Comparison of ENCODE assay signal across 25 cellular contexts in the genomic region with DNA sequence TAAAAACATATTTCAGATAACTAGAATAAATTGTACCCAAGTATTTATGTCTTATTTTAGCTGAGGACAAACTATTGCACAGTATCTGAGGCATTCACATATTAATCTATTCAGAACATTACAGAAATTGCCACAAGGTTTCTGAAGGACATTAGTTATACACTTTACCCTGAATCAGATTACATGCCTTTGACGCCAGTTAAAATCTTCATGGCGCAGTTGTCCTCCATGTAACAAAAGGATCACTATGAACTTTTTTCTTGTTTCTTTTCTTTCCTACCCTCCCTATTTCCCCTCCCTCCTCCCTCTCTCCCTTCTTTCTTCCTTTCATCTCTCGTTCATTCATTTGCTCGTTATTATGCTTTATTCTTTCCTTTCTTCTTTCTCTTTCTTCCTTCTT.
"Had no signal": no experiment of that assay in that cellular context is flagged by ENCODE, and none has a peak within 500 bp of the region (broad histone marks: within the 10 kb centered on the region; RNA-seq: fewer than 3 reads in every experiment).

No MANE protein-coding gene starts in this region.

- DNase-seq: stimulated activated CD4-positive, alpha-beta T cell treated with anti-CD3 and anti-CD28 coated beads, Interleukin-2, amount 100 ng/mL, for 48 hours; stimulated activated CD4-positive, alpha-beta T cell treated with anti-CD3 and anti-CD28 coated beads, Interleukin-4, amount 100 ng/mL, for 1 hour; stimulated activated CD4-positive, alpha-beta T cell treated with anti-CD3 and anti-CD28 coated beads, Interleukin-4, amount 100 ng/mL, for 24 hours; stimulated activated CD4-positive, alpha-beta T cell treated with anti-CD3 and anti-CD28 coated beads, Interleukin-4, amount 100 ng/mL, for 4 hours; stimulated activated CD8-positive, alpha-beta memory T cell treated with anti-CD3 and anti-CD28 coated beads, Interleukin-4, amount 100 ng/mL, for 48 hours; stimulated activated naive B cell treated with anti-CD40 and anti-IgM and Interleukin-4, amounts not matched to agents 10 μg/mL and 1 μg/mL and 100 μg/mL, for 72 hours; stimulated activated naive CD4-positive, alpha-beta T cell; stimulated activated naive CD4-positive, alpha-beta T cell treated with Interleukin-2 at 50 U/mL for 16 hours; stimulated activated naive CD8-positive, alpha-beta T cell treated with anti-CD3 and anti-CD28 coated beads, Interleukin-15, amount 100 ng/mL, for 72 hours; stimulated activated naive CD8-positive, alpha-beta T cell treated with anti-CD3 and anti-CD28 coated beads, Interleukin-15, Interleukin-2, amounts not matched to agents 100 U/mL and 50 U/mL, for 24 hours; stomach; substantia nigra; thyroid gland; tibial artery; transverse colon; trophoblast cell; upper lobe of left lung; upper lobe of right lung; uterus had no signal

- FAIRE-seq: urothelium cell line had no signal

- H3K27me3 ChIP-seq: stomach, suprapubic skin, thyroid gland, tibial artery, tibial nerve, transverse colon, upper lobe of left lung, upper lobe of right lung, uterus, vagina had no signal

- H3K9me3 ChIP-seq: stomach, suprapubic skin, thoracic aorta, thyroid gland, tibial artery, tibial nerve, transverse colon, upper lobe of left lung, upper lobe of right lung, uterus, vagina had no signal

- ATAC-seq: stimulated activated effector memory CD8-positive, alpha-beta T cell treated with anti-CD3 and anti-CD28 coated beads, Interleukin-12 subunit alpha, Interleukin-12 subunit beta, amount 100 ng/mL, for 72 hours; stimulated activated naive B cell treated with anti-CD40 and anti-IgM and Interleukin-4, amounts not matched to agents 10 μg/mL and 1 μg/mL and 100 μg/mL, for 72 hours; stimulated activated naive CD8-positive, alpha-beta T cell treated with anti-CD3 and anti-CD28 coated beads, Interleukin-15, amount 100 ng/mL, for 72 hours; stimulated activated naive CD8-positive, alpha-beta T cell treated with anti-CD3 and anti-CD28 coated beads, Interleukin-15, Interleukin-2, amounts not matched to agents 100 U/mL and 50 U/mL, for 24 hours; upper lobe of right lung had no signal

- H3K36me3 ChIP-seq: stomach, suprapubic skin, thoracic aorta, thyroid gland, tibial artery, tibial nerve, transverse colon, upper lobe of left lung, upper lobe of right lung, uterus, vagina had no signal

- H3K27ac ChIP-seq: stomach, suprapubic skin, thoracic aorta, thyroid gland, tibial artery, tibial nerve, transverse colon, upper lobe of left lung, upper lobe of right lung, uterus, vagina had no signal

- H3K4me3 ChIP-seq: stomach, suprapubic skin, thoracic aorta, thyroid gland, tibial artery, tibial nerve, transverse colon, upper lobe of left lung, upper lobe of right lung, uterus, vagina had no signal

- H3K4me1 ChIP-seq: suprapubic skin, thyroid gland, tibial artery, tibial nerve, upper lobe of left lung, upper lobe of right lung, uterus, vagina had no signal
